In the genomic region with DNA sequence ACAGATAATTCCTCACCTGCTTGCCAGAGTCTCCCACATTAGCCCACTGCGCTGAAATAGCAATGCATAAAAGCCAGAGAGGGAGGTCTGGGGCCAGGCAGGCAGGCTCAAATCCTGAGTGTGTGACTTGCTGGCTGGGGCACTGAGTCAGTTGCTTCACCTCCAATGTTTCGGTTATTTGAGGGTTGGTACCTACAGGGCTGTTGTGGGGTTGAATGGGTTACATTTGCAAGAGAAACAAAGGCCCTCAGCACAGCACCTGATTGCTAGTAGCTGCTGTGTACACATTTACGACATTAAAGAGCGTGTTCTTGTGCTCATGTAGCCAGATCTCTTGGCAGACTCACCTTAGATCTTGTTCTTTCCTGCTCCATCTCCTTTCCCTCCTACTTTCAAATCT, we compare ENCODE assay signal across 16 cellular contexts. TPM values are rescaled to one million over a fixed set of nuclear protein-coding genes. Genes with fewer than 3 reads are reported as not detected.
DNase-seq lines count a peak whose midpoint lies in the region; TF ChIP-seq lines count a peak whose summit lies in the region.
"Had no signal": no experiment of that assay in that cellular context is flagged by ENCODE, and none has a peak within 500 bp of the region (broad histone marks: within the 10 kb centered on the region; RNA-seq: fewer than 3 reads in every experiment).

No MANE protein-coding gene starts in this region.

- DNase-seq in NCI-H345 (lab: John Stamatoyannopoulos, UW) (peak; percentile 18), NCI-H345 treated with DMSO at 0.1 percent for 48 hours (lab: John Stamatoyannopoulos, UW; ENCODE audit: unreplicated experiment) (no peak), iPS DF 6.9 (ENCODE audit: low read depth, low spot score) (peak; percentile 20), neural progenitor cell (ENCODE audit: low spot score) (no peak), NCI-H2029 (lab: John Stamatoyannopoulos, UW) (no peak), head of caudate nucleus (no peak), thyroid gland (no peak)
- DNase-seq: AML-193; Caco-2; CD8-positive, alpha-beta memory T cell; DND-41; GDM1 had no signal

- TF ChIP-seq POLR2A in thyroid gland (IDR thresholded peaks at IDR 0.05) = no peak

- H3K4me1 Mint-ChIP-seq in neural progenitor cell = no peaks in the 10 kb centered on the region
- H3K4me1 Mint-ChIP-seq: CD8-positive, alpha-beta memory T cell had no signal

- no peaks in the 10 kb centered on the region for H4K20me1 ChIP-seq in neural progenitor cell (ENCODE audit: low read depth)
- H4K20me1 ChIP-seq: BLaER1 had no signal

- WGBS in iPS DF 6.9 (ENCODE audit: insufficient coverage, insufficient read length) = no CpG with 5 or more reads among the region's 4 CpGs
- 52 to 53% methylated on average over 4 of the region's 4 CpGs for WGBS in thyroid gland, 2 donors

- TF ChIP-seq CTCF in VCaP (conservative IDR thresholded peaks at IDR 0.05) (no peak), neural progenitor cell (IDR thresholded peaks at IDR 0.05) (no peak), thyroid gland (IDR thresholded peaks at IDR 0.05) (no peak)

- H3K36me3 Mint-ChIP-seq in neural progenitor cell = peaks cover 2% of the 10 kb centered on the region

- no peaks in the 10 kb centered on the region for H3K27me3 ChIP-seq in iPS DF 6.9 (ENCODE audit: control insufficient read depth, insufficient read depth, low read length)
- H3K27me3 ChIP-seq in neural progenitor cell = no peaks in the 10 kb centered on the region
- H3K27me3 ChIP-seq in thyroid gland = no peaks in the 10 kb centered on the region
- H3K27me3 ChIP-seq: BLaER1 had no signal

- H3K4me2 ChIP-seq in neural progenitor cell = no peak overlapping the region
- H3K4me2 ChIP-seq: BLaER1 had no signal

- no peak overlapping the region for H3K27ac Mint-ChIP-seq in neural progenitor cell
- H3K27ac Mint-ChIP-seq: CD8-positive, alpha-beta memory T cell had no signal

- intact Hi-C loops in head of caudate nucleus (cut with DNase I) (no loop called here), thyroid gland (cut with DNase I) (no loop called here)

- peak overlapping the region; percentile 28; the same call in 1 of the 2 replicates for H3K27ac ChIP-seq in VCaP
- no peak overlapping the region for H3K27ac ChIP-seq in iPS DF 6.9 (ENCODE audit: low read length)
- H3K27ac ChIP-seq in neural progenitor cell = no peak overlapping the region
- H3K27ac ChIP-seq in thyroid gland = no peak overlapping the region
- H3K27ac ChIP-seq: 22Rv1, BLaER1 had no signal

- H3K4me3 ChIP-seq in iPS DF 6.9 (ENCODE audit: low read length) = no peak overlapping the region
- no peak overlapping the region for H3K4me3 ChIP-seq in neural progenitor cell
- no peak overlapping the region for H3K4me3 ChIP-seq in thyroid gland (replicated peaks in 1 of 3)
- H3K4me3 ChIP-seq: BLaER1, HAP-1 had no signal

- peaks cover 4% of the 10 kb centered on the region for H3K27me3 Mint-ChIP-seq in neural progenitor cell (ENCODE audit: insufficient read depth, low read depth)

- peak overlapping the region; percentile 26 for H2AFZ ChIP-seq in neural progenitor cell (replicated peaks)

- no peaks in the 10 kb centered on the region for H3K9me3 ChIP-seq in iPS DF 6.9 (ENCODE audit: control insufficient read depth, insufficient read depth, low read length)
- no peaks in the 10 kb centered on the region for H3K9me3 ChIP-seq in neural progenitor cell (ENCODE audit: low read depth)
- H3K9me3 ChIP-seq in thyroid gland = no peaks in the 10 kb centered on the region
- H3K9me3 ChIP-seq: Caco-2, HAP-1 had no signal

- peaks cover 3% of the 10 kb centered on the region for H3K9me3 Mint-ChIP-seq in neural progenitor cell

- H3K36me3 ChIP-seq in iPS DF 6.9 (ENCODE audit: control insufficient read depth, insufficient read depth, low read length) = no peaks in the 10 kb centered on the region
- H3K36me3 ChIP-seq in neural progenitor cell = no peaks in the 10 kb centered on the region
- no peaks in the 10 kb centered on the region for H3K36me3 ChIP-seq in thyroid gland
- H3K36me3 ChIP-seq: BLaER1, HAP-1 had no signal

- no peaks in the 10 kb centered on the region for H3K79me2 ChIP-seq in neural progenitor cell (ENCODE audit: low read depth)

- no peak overlapping the region for H3K9ac ChIP-seq in neural progenitor cell
- H3K9ac ChIP-seq: BLaER1 had no signal

- H3K4me1 ChIP-seq in iPS DF 6.9 (ENCODE audit: control insufficient read depth, insufficient read depth, low read length) = peaks cover 4% of the 10 kb centered on the region; the same call in 1 of the 2 replicates
- H3K4me1 ChIP-seq in neural progenitor cell = no peaks in the 10 kb centered on the region
- no peaks in the 10 kb centered on the region for H3K4me1 ChIP-seq in thyroid gland
- H3K4me1 ChIP-seq: BLaER1, Caco-2, HAP-1 had no signal

- no peaks in the 10 kb centered on the region for H3F3A ChIP-seq in neural progenitor cell (ENCODE audit: low read depth)

- no peak overlapping the region for H3K4me3 Mint-ChIP-seq in neural progenitor cell
- H3K4me3 Mint-ChIP-seq: CD8-positive, alpha-beta memory T cell had no signal

RNA-seq across cellular contexts. Expression of a gene that starts 34.1 kb away (rescaled TPM):
- 0.50 and 0.65 TPM in 2 replicates for total RNA-seq in neural progenitor cell (ENCODE audit: low replicate concordance)
- total RNA-seq in thyroid gland = 10 to 100 TPM; 10.0 to 23.8 (median 13.0) TPM

Comparison
In these comparisons a context has a peak if more than half of its experiments do, and no peak if none do; other contexts are left out.
1. DNase-seq: peak in NCI-H345 (single experiment) and iPS DF 6.9 (single experiment); none in NCI-H345 treated with DMSO at 0.1 percent for 48 hours (single experiment), neural progenitor cell (single experiment), NCI-H2029 (single experiment), head of caudate nucleus (0 of 42) and thyroid gland (0 of 2).